Comparison of ENCODE assay signal across 7 cellular contexts in genomic region chr5:151447174-151448037, GRCh38. TPM values are rescaled to one million over a fixed set of nuclear protein-coding genes. Genes with fewer than 3 reads are reported as not detected.
DNase-seq lines count a peak whose midpoint lies in the region; ATAC-seq and TF ChIP-seq lines count a peak whose summit lies in the region.

SLC36A1 (plus strand) TSS chr5:151447603; CDS start chr5:151458793, 11,190 bp downstream.

- H3K4me3 Mint-ChIP-seq in T-helper 2 cell treated with Interferon-gamma antibody and Interleukin-4, amounts not matched to agents 5 μg/mL and 100 μg/mL, for 36 hours, result peak within 1 kb of the TSS; percentile 97

- TF ChIP-seq CTCF in astrocyte of the cerebellum (IDR thresholded peaks at IDR 0.05; ENCODE audit: low read depth, low read length, missing control alignments) (peak; percentile 99), hepatocyte (IDR thresholded peaks at IDR 0.05; ENCODE audit: poor library complexity) (peak; percentile 98)

- no peaks in the 10 kb centered on the region for H3K9me2 ChIP-seq in hepatocyte (replicated peaks; ENCODE audit: insufficient read depth)

- no peaks in the 10 kb centered on the region for H3K9me3 ChIP-seq in hepatocyte (ENCODE audit: low read depth)

- H3K36me3 ChIP-seq in hepatocyte (replicated peaks; ENCODE audit: insufficient read depth, low read depth), result no peaks in the 10 kb centered on the region

- H3K9me3 Mint-ChIP-seq in T-helper 2 cell treated with Interferon-gamma antibody and Interleukin-4, amounts not matched to agents 5 μg/mL and 100 μg/mL, for 36 hours, result no peaks in the 10 kb centered on the region

- H3K27me3 ChIP-seq in hepatocyte, result no peaks in the 10 kb centered on the region

- peaks cover 32% of the 10 kb centered on the region for H3K27me3 Mint-ChIP-seq in T-helper 2 cell treated with Interferon-gamma antibody and Interleukin-4, amounts not matched to agents 5 μg/mL and 100 μg/mL, for 36 hours (ENCODE audit: low read depth)

- peak within 1 kb of the TSS; percentile 97 for H3K4me2 ChIP-seq in hepatocyte

- H4K20me1 ChIP-seq in hepatocyte (ENCODE audit: insufficient read depth, poor library complexity, severe bottlenecking), result no peaks in the 10 kb centered on the region

- peak within 1 kb of the TSS; percentile 52 for H3K27ac ChIP-seq in hepatocyte

- H3K36me3 Mint-ChIP-seq in T-helper 2 cell treated with Interferon-gamma antibody and Interleukin-4, amounts not matched to agents 5 μg/mL and 100 μg/mL, for 36 hours (ENCODE audit: low read depth), result no peaks in the 10 kb centered on the region

- ATAC-seq in GM18502 (IDR thresholded peaks at IDR 0.05; ENCODE audit: poor library complexity, unreplicated experiment), result peak; percentile 84
- peak; percentile 91 for ATAC-seq in HG02943 (IDR thresholded peaks at IDR 0.05; ENCODE audit: low read depth, unreplicated experiment)

- 1% methylated on average over 45 of the region's 46 CpGs for WGBS in hepatocyte (ENCODE audit: low lambda C conversion rate, missing lambda C conversion rate)

- H2AFZ ChIP-seq in hepatocyte, result peak within 1 kb of the TSS; percentile 85

- peak within 1 kb of the TSS; percentile 88 for H3K4me3 ChIP-seq in astrocyte of the cerebellum (ENCODE audit: low read depth, low read length)
- H3K4me3 ChIP-seq in hepatocyte, result peak within 1 kb of the TSS; percentile 78

- peaks cover 17% of the 10 kb centered on the region for H3K4me1 Mint-ChIP-seq in T-helper 2 cell treated with Interferon-gamma antibody and Interleukin-4, amounts not matched to agents 5 μg/mL and 100 μg/mL, for 36 hours (ENCODE audit: low read depth)

- peak; percentile 78 to 87 for DNase-seq in NCI-H187 (lab: John Stamatoyannopoulos, UW)
- peak; percentile 94 for DNase-seq in T-helper 2 cell treated with Interferon-gamma antibody and Interleukin-4, amounts not matched to agents 5 μg/mL and 100 μg/mL, for 36 hours (ENCODE audit: low spot score)
- DNase-seq in astrocyte of the cerebellum (ENCODE audit: low read depth), result peak; percentile 81
- DNase-seq in hepatocyte (ENCODE audit: low spot score), result peak; percentile 97
- DNase-seq in retina, result peak; percentile 97

- H3K27ac Mint-ChIP-seq in T-helper 2 cell treated with Interferon-gamma antibody and Interleukin-4, amounts not matched to agents 5 μg/mL and 100 μg/mL, for 36 hours, result peak within 1 kb of the TSS; percentile 91

- peaks cover 35% of the 10 kb centered on the region for H3K79me2 ChIP-seq in hepatocyte

- peaks cover 18% of the 10 kb centered on the region for H3K4me1 ChIP-seq in hepatocyte (ENCODE audit: insufficient read depth)

- in situ Hi-C loops in astrocyte of the cerebellum (cut with HindIII; ENCODE audit: low sequenced_read_pairs), result no loop called here

RNA-seq across cellular contexts. Expression of gene SLC36A1, which starts in this region (rescaled TPM):
- 18.2 and 19.5 TPM in 2 replicates for total RNA-seq in hepatocyte
- polyA plus RNA-seq in hepatocyte, result 10.9 and 13.5 TPM in 2 replicates

Comparison
In these comparisons a context has a peak if more than half of its experiments do, and no peak if none do; other contexts are left out.
1. Peak in every context shown above with its lines: DNase-seq, ATAC-seq, H3K4me3 ChIP-seq and H3K27ac ChIP-seq.